In the genomic region with DNA sequence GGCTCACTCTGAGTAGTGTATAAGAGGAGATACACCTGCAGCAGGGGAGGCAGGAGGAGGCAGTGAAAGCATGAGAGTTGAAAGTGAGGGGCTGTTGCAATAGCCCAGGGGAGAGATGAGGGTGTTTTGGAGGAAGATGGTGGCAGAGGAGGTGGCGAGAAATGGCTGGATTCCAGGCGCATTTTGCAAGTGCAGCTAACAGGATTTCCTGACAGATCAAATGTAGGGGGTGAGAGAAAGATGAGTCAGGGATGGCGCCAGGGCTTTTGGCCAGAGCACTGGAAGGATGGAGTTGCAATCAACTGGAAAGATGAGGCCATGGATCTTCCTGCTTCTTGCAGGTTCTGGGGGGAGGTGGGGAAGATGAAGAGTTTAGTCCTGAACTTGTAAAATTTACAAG, we compare ENCODE assay signal across 20 cellular contexts. TPM values are rescaled to one million over a fixed set of nuclear protein-coding genes. Genes with fewer than 3 reads are reported as not detected.
DNase-seq lines count a peak whose midpoint lies in the region; ATAC-seq and TF ChIP-seq lines count a peak whose summit lies in the region.
"Had no signal": no experiment of that assay in that cellular context is flagged by ENCODE, and none has a peak within 500 bp of the region (broad histone marks: within the 10 kb centered on the region; RNA-seq: fewer than 3 reads in every experiment).

No MANE protein-coding gene starts in this region.

- intact Hi-C loops in HCT116 (cut with micrococcal nuclease), result no loop called here
- intact Hi-C loops in PC-9 (cut with micrococcal nuclease; ENCODE audit: unreplicated experiment), result no loop called here

- 0 out of 2 replicates have a peak, but pooled peaks cover 7% of the 10 kb centered on the region for H3F3A ChIP-seq in PC-9 (ENCODE audit: insufficient read depth, low read depth)

- H4K20me1 ChIP-seq in HCT116 (ENCODE audit: insufficient read depth) (no peaks in the 10 kb centered on the region), PC-9 (ENCODE audit: insufficient read depth) (no peaks in the 10 kb centered on the region)

- no peak for TF ChIP-seq RAD21 in HCT116 (IDR thresholded peaks at IDR 0.05; ENCODE audit: low read depth)

- H2AFZ ChIP-seq in HCT116 (ENCODE audit: low read depth, low read length, poor library complexity, severe bottlenecking) (no peak overlapping the region), PC-9 (no peak overlapping the region)

- POLR2A ChIA-PET in HCT116 (lab: Charles Lee), result no interaction called here
- POLR2A ChIA-PET in PC-9 (lab: Charles Lee; ENCODE audit: unreplicated experiment), result no interaction called here

- no peak for TF ChIP-seq POLR2A in HCT116 (IDR thresholded peaks at IDR 0.05; ENCODE audit: borderline replicate concordance, extremely low read depth, insufficient read depth, insufficient read length)

- H3K36me3 ChIP-seq in HCT116 (ENCODE audit: control insufficient read depth in 1 of 2, insufficient read depth in 2 of 2, low read length in 2 of 2) (no peaks in the 10 kb centered on the region), RWPE2 (ENCODE audit: low read depth) (no peaks in the 10 kb centered on the region), PC-9 (ENCODE audit: low read depth) (no peaks in the 10 kb centered on the region)
- H3K36me3 ChIP-seq: colonic mucosa, heart left ventricle had no signal

- ATAC-seq in HCT116 (no peak), RWPE2 (ENCODE audit: low read depth) (no peak), GM21423 (IDR thresholded peaks at IDR 0.05; ENCODE audit: unreplicated experiment) (no peak)
- ATAC-seq: activated CD4-positive, CD25-positive, alpha-beta regulatory T cell treated with anti-CD3 and anti-CD28 coated beads, Interleukin-2, amount 50 U/mL, for 24 hours; heart left ventricle had no signal

- H3K27ac ChIP-seq in HCT116 (ENCODE audit: low read depth, low read length), result no peak overlapping the region
- peak overlapping the region; percentile 69 for H3K27ac ChIP-seq in RWPE2 (ENCODE audit: poor library complexity, severe bottlenecking)
- H3K27ac ChIP-seq in PC-9, result no peak overlapping the region
- H3K27ac ChIP-seq: colonic mucosa, heart left ventricle had no signal

- H3K27me3 ChIP-seq in HCT116 (ENCODE audit: insufficient read depth, low read length), result no peaks in the 10 kb centered on the region
- H3K27me3 ChIP-seq in RWPE2 (ENCODE audit: insufficient read depth, poor library complexity, severe bottlenecking), result no peaks in the 10 kb centered on the region
- no peaks in the 10 kb centered on the region for H3K27me3 ChIP-seq in PC-9 (ENCODE audit: insufficient read depth, low read depth)
- H3K27me3 ChIP-seq: colonic mucosa, heart left ventricle had no signal

- H3K9me2 ChIP-seq in HCT116 (ENCODE audit: insufficient read depth), result no peaks in the 10 kb centered on the region
- H3K9me2 ChIP-seq in PC-9 (ENCODE audit: insufficient read depth), result no peaks in the 10 kb centered on the region

- no TSS peak for BruUV-seq in HCT116 (replicated peaks; lab: Mats Ljungman, UMichigan)
- BruUV-seq in PC-9 (replicated peaks; lab: Mats Ljungman, UMichigan), result no TSS peak

- H3K4me1 ChIP-seq in HCT116 (ENCODE audit: control insufficient read depth in 1 of 2, insufficient read depth in 2 of 2, low read length in 2 of 2) (peaks cover 17 to 35% of the 10 kb centered on the region in 2 experiments), RWPE2 (ENCODE audit: insufficient read depth, poor library complexity, severe bottlenecking) (peaks cover 18% of the 10 kb centered on the region), PC-9 (replicated peaks; ENCODE audit: insufficient read depth) (peaks cover 5% of the 10 kb centered on the region; the same call in 1 of the 2 replicates)
- H3K4me1 ChIP-seq: colonic mucosa had no signal

- H3K4me3 ChIP-seq in HCT116 (replicated peaks in 1 of 2; ENCODE audit: low read depth in 1 of 2, low read length in 2 of 2), result 0 out of 4 replicates have a peak overlapping the region, but pooled peaks of 1 of the 2 experiments have one; percentile 13
- no peak overlapping the region for H3K4me3 ChIP-seq in RWPE2 (ENCODE audit: severe bottlenecking)
- H3K4me3 ChIP-seq in fibroblast of villous mesenchyme (ENCODE audit: low read depth, low read length), result no peak overlapping the region
- H3K4me3 ChIP-seq in PC-9, result no peak overlapping the region
- H3K4me3 ChIP-seq: colonic mucosa, heart left ventricle had no signal

- DNase-seq in HCT116 (ENCODE audit: low read depth, low spot score) (no peak), RWPE2 (ENCODE audit: low spot score) (no peak), fibroblast of villous mesenchyme (ENCODE audit: low read depth) (peak; percentile 2), renal cortical epithelial cell (ENCODE audit: low read depth) (peak; percentile 60), COLO829 (ENCODE audit: low spot score) (no peak), PC-9 (no peak)
- DNase-seq in stimulated activated CD4-positive, alpha-beta T cell treated with anti-CD3 and anti-CD28 coated beads, Interleukin-4, amount 100 ng/mL, for 24 hours, result no peak
- DNase-seq: activated gamma-delta T cell treated with Interleukin-2 at 50 U/mL for 16 hours, aorta, colonic mucosa, DMS53, heart left ventricle, NCI-H774, nucleus accumbens, SHP77, T-helper 2 cell, trophoblast cell had no signal

- CTCF ChIA-PET in HCT116 (lab: Charles Lee) (no interaction called here), PC-9 (lab: Charles Lee) (no interaction called here)

- peak overlapping the region; percentile 69 for H3K4me2 ChIP-seq in HCT116 (ENCODE audit: low read length)
- no peak overlapping the region for H3K4me2 ChIP-seq in PC-9

- no peak overlapping the region for H3K9ac ChIP-seq in HCT116 (ENCODE audit: low read length)

- H3K9me3 ChIP-seq in HCT116 (ENCODE audit: control insufficient read depth in 1 of 2, insufficient read depth in 1 of 2, low read depth in 1 of 2, low read length in 2 of 2) (no peaks in the 10 kb centered on the region), RWPE2 (ENCODE audit: severe bottlenecking) (no peaks in the 10 kb centered on the region), PC-9 (ENCODE audit: insufficient read depth, low read depth) (no peaks in the 10 kb centered on the region)
- H3K9me3 ChIP-seq: colonic mucosa had no signal

- TF ChIP-seq CTCF in HCT116 (IDR thresholded peaks at IDR 0.05 in 2 of 3, conservative IDR thresholded peaks at IDR 0.05 in 1 of 3; ENCODE audit: borderline replicate concordance in 1 of 3, insufficient read depth in 1 of 3, low read depth in 2 of 3, low read length in 2 of 3), result no peak
- TF ChIP-seq CTCF in RWPE2 (IDR thresholded peaks at IDR 0.05; ENCODE audit: poor library complexity, severe bottlenecking), result no peak
- no peak for TF ChIP-seq CTCF in fibroblast of villous mesenchyme (IDR thresholded peaks at IDR 0.05; ENCODE audit: insufficient read depth, low read depth, low read length)
- TF ChIP-seq CTCF in PC-9 (conservative IDR thresholded peaks at IDR 0.05), result no peak

- no peaks in the 10 kb centered on the region for H3K79me2 ChIP-seq in HCT116 (ENCODE audit: insufficient read depth, low read length)
- H3K79me2 ChIP-seq in PC-9 (ENCODE audit: low read depth), result no peaks in the 10 kb centered on the region

- RAD21 ChIA-PET in HCT116 (lab: Charles Lee; ENCODE audit: low non-redundant PET in 1 of 2, low total read pairs in 2 of 2, uncharacterized antibody in 2 of 2, unreplicated experiment in 2 of 2), result no interaction called here

TF ChIP-seq in HCT116, 20 proteins besides CTCF, POLR2A, EP300 and RAD21:
- no peak for TF ChIP-seq FOSL1 (IDR thresholded peaks at IDR 0.05; ENCODE audit: low read depth)
- TF ChIP-seq, protein P1, sequence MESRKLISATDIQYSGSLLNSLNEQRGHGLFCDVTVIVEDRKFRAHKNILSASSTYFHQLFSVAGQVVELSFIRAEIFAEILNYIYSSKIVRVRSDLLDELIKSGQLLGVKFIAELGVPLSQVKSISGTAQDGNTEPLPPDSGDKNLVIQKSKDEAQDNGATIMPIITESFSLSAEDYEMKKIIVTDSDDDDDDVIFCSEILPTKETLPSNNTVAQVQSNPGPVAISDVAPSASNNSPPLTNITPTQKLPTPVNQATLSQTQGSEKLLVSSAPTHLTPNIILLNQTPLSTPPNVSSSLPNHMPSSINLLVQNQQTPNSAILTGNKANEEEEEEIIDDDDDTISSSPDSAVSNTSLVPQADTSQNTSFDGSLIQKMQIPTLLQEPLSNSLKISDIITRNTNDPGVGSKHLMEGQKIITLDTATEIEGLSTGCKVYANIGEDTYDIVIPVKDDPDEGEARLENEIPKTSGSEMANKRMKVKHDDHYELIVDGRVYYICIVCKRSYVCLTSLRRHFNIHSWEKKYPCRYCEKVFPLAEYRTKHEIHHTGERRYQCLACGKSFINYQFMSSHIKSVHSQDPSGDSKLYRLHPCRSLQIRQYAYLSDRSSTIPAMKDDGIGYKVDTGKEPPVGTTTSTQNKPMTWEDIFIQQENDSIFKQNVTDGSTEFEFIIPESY (IDR thresholded peaks at IDR 0.05; ENCODE audit: extremely low read depth, insufficient replicate concordance, low read length), result no peak
- TF ChIP-seq, protein P2, sequence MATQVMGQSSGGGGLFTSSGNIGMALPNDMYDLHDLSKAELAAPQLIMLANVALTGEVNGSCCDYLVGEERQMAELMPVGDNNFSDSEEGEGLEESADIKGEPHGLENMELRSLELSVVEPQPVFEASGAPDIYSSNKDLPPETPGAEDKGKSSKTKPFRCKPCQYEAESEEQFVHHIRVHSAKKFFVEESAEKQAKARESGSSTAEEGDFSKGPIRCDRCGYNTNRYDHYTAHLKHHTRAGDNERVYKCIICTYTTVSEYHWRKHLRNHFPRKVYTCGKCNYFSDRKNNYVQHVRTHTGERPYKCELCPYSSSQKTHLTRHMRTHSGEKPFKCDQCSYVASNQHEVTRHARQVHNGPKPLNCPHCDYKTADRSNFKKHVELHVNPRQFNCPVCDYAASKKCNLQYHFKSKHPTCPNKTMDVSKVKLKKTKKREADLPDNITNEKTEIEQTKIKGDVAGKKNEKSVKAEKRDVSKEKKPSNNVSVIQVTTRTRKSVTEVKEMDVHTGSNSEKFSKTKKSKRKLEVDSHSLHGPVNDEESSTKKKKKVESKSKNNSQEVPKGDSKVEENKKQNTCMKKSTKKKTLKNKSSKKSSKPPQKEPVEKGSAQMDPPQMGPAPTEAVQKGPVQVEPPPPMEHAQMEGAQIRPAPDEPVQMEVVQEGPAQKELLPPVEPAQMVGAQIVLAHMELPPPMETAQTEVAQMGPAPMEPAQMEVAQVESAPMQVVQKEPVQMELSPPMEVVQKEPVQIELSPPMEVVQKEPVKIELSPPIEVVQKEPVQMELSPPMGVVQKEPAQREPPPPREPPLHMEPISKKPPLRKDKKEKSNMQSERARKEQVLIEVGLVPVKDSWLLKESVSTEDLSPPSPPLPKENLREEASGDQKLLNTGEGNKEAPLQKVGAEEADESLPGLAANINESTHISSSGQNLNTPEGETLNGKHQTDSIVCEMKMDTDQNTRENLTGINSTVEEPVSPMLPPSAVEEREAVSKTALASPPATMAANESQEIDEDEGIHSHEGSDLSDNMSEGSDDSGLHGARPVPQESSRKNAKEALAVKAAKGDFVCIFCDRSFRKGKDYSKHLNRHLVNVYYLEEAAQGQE (IDR thresholded peaks at IDR 0.05; ENCODE audit: low read depth), result no peak
- no peak for TF ChIP-seq POLR2AphosphoS5 (IDR thresholded peaks at IDR 0.05; ENCODE audit: low read depth, low read length)

RNA-seq across cellular contexts. Expression of a gene that starts 16.8 kb away (rescaled TPM):
- total RNA-seq in HCT116 (2021; ENCODE audit: unreplicated experiment), result 18.3 TPM
- polyA plus RNA-seq in HCT116 (2012), result 11.6 and 16.8 TPM in 2 replicates
- total RNA-seq in fibroblast of villous mesenchyme, result under 0.01 and 0.64 TPM in 2 replicates
- total RNA-seq in renal cortical epithelial cell, result 2.6 and 6.7 TPM in 2 replicates
- not detected in 2 replicates for total RNA-seq in PC-9 (2021)
- polyA plus RNA-seq: keratinocyte had no signal

Comparison
In these comparisons a context has a peak if more than half of its experiments do, and no peak if none do; other contexts are left out.
1. DNase-seq: peak in fibroblast of villous mesenchyme (single experiment) and renal cortical epithelial cell (single experiment); none in HCT116 (single experiment), RWPE2 (single experiment), COLO829 (single experiment), PC-9 (0 of 2) and stimulated activated CD4-positive, alpha-beta T cell treated with anti-CD3 and anti-CD28 coated beads, Interleukin-4, amount 100 ng/mL, for 24 hours (single experiment).